ENCODE assay signal across 8 cellular contexts in the genomic region with DNA sequence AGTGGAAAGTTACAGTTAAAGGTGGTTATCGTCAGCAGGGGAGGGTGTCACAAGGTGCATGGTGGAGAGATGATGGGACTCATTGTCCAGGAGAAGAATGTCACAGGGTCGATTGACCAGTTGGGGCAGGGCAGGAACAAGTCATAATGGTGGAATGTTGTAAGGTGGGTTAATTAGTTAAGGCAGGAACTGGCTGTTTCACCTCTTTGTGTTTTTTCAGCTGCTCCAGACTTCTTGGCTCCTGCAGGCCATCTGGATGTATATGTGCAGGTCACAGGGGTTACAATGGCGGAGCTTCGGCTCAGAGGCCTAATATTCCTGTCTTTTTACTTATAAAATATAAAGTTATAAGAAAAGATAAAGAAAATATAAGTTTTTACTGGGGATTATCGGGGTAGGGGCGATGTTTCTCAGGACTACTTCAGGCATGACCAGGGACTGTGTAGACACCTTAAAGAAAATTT.
DNase-seq lines count a peak whose midpoint lies in the region; ATAC-seq, FAIRE-seq and TF ChIP-seq lines count a peak whose summit lies in the region.
"Not testable (repeated sequence)": the region's sequence is repeated elsewhere in the genome, so short reads cannot be mapped to it uniquely, and the experiment has no call there.

No MANE protein-coding gene starts in this region.

- CTCF ChIA-PET in Caco-2 (lab: Charles Lee); HCT116 (lab: Charles Lee): not testable (repeated sequence)

- not testable (repeated sequence) for H3K9me2 ChIP-seq in HCT116 (ENCODE audit: insufficient read depth)

- H3K4me2 ChIP-seq in HCT116 (ENCODE audit: low read length) = peak overlapping the region; percentile 55
- not testable (repeated sequence) for H3K4me2 ChIP-seq in astrocyte (ENCODE audit: low read length)

- RAD21 ChIA-PET in HCT116 (lab: Charles Lee; ENCODE audit: low non-redundant PET in 1 of 2, low total read pairs in 2 of 2, uncharacterized antibody in 2 of 2, unreplicated experiment in 2 of 2) = not testable (repeated sequence)

- H3K9me3 Mint-ChIP-seq in Caco-2 (ENCODE audit: unreplicated experiment); astrocyte (ENCODE audit: unreplicated experiment); nephron: not testable (repeated sequence)
- H3K9me3 Mint-ChIP-seq in progenitor cell of endocrine pancreas (ENCODE audit: low read depth) = peaks cover 22% of the 10 kb centered on the region

- not testable (repeated sequence) for H3K27me3 Mint-ChIP-seq in Caco-2 (ENCODE audit: insufficient read depth, unreplicated experiment); astrocyte (ENCODE audit: low read depth, unreplicated experiment); nephron (ENCODE audit: low read depth); progenitor cell of endocrine pancreas

- DNase-seq in Caco-2 = peak; percentile 69 to 85
- peak; percentile 40 for DNase-seq in HCT116 (ENCODE audit: low read depth, low spot score)
- DNase-seq in NCI-H2171 treated with DMSO at 0.1 percent for 48 hours (lab: John Stamatoyannopoulos, UW) = peak; percentile 14
- DNase-seq in astrocyte (ENCODE audit: low read depth); epithelial cell of prostate (ENCODE audit: low read depth, low spot score); progenitor cell of endocrine pancreas (ENCODE audit: low spot score, unreplicated experiment): not testable (repeated sequence)
- DNase-seq in kidney = peak; percentile 60

- not testable (repeated sequence) for FAIRE-seq in astrocyte (lab: Jason Lieb, UNC); kidney (lab: Jason Lieb, UNC)

- peak; percentile 34; the same call in 1 of the 2 replicates for ATAC-seq in HCT116

- H3K27ac Mint-ChIP-seq in Caco-2 (ENCODE audit: unreplicated experiment) = peak overlapping the region; percentile 76
- H3K27ac Mint-ChIP-seq in astrocyte (ENCODE audit: unreplicated experiment) = peak overlapping the region; percentile 22
- H3K27ac Mint-ChIP-seq in nephron = peak overlapping the region; percentile 42 to 69 (median 66)
- peak overlapping the region; percentile 96 for H3K27ac Mint-ChIP-seq in progenitor cell of endocrine pancreas

- peak overlapping the region; percentile 57 for H3K27ac ChIP-seq in HCT116 (ENCODE audit: low read depth, low read length)
- not testable (repeated sequence) for H3K27ac ChIP-seq in astrocyte (ENCODE audit: low read depth, low read length); kidney (ENCODE audit: low read depth in 2 of 2, low read length in 2 of 2)
- H3K27ac ChIP-seq in epithelial cell of prostate = peak overlapping the region; percentile 42

- H3K36me3 ChIP-seq in Caco-2 (ENCODE audit: control insufficient read depth, insufficient read depth, low read length); HCT116 (ENCODE audit: control insufficient read depth in 1 of 2, insufficient read depth in 2 of 2, low read length in 2 of 2); astrocyte (ENCODE audit: insufficient read depth, low read length); kidney (ENCODE audit: control insufficient read depth in 1 of 2, insufficient read depth in 2 of 2, low read length in 2 of 2): not testable (repeated sequence)

- peak overlapping the region; percentile 26; the same call in 1 of the 2 replicates for H3K9ac ChIP-seq in HCT116 (ENCODE audit: low read length)
- H3K9ac ChIP-seq in astrocyte (ENCODE audit: low read length); kidney (ENCODE audit: low read length in 2 of 2): not testable (repeated sequence)

- H3K4me1 ChIP-seq in Caco-2 = peaks cover 37% of the 10 kb centered on the region
- H3K4me1 ChIP-seq in HCT116 (ENCODE audit: control insufficient read depth in 1 of 2, insufficient read depth in 2 of 2, low read length in 2 of 2) = peaks cover 19 to 32% of the 10 kb centered on the region in 2 experiments; a peak in 3 of 4 replicates
- H3K4me1 ChIP-seq in astrocyte (ENCODE audit: insufficient read depth, low read length); kidney (ENCODE audit: control insufficient read depth in 1 of 2, insufficient read depth in 1 of 2, low read depth in 1 of 2, low read length in 2 of 2): not testable (repeated sequence)

- intact Hi-C loops in Caco-2 (cut with micrococcal nuclease; ENCODE audit: unreplicated experiment); HCT116 (cut with micrococcal nuclease); kidney (cut with DNase I): not testable (repeated sequence)

- H3K4me3 Mint-ChIP-seq in Caco-2 (ENCODE audit: unreplicated experiment); astrocyte (ENCODE audit: unreplicated experiment); progenitor cell of endocrine pancreas (ENCODE audit: low read depth): not testable (repeated sequence)
- peak overlapping the region in 1 of 3 experiments; percentile 3 for H3K4me3 Mint-ChIP-seq in nephron

- POLR2A ChIA-PET in Caco-2 (lab: Charles Lee); HCT116 (lab: Charles Lee): not testable (repeated sequence)

- H3K79me2 ChIP-seq in HCT116 (ENCODE audit: insufficient read depth, low read length); astrocyte (ENCODE audit: insufficient read depth, low read length): not testable (repeated sequence)

- not testable (repeated sequence) for H4K20me1 ChIP-seq in HCT116 (ENCODE audit: insufficient read depth); astrocyte (ENCODE audit: insufficient read depth, low read length)

- not testable (repeated sequence) for H3K27me3 ChIP-seq in Caco-2 (replicated peaks; ENCODE audit: control insufficient read depth, insufficient read depth, low read length); HCT116 (ENCODE audit: insufficient read depth, low read length); astrocyte (ENCODE audit: insufficient read depth, low read length)

- H3K4me3 ChIP-seq in Caco-2 (ENCODE audit: low read depth, low read length); HCT116 (replicated peaks in 1 of 2; ENCODE audit: low read depth in 1 of 2, low read length in 2 of 2); astrocyte (ENCODE audit: insufficient read depth, low read depth, low read length); kidney (ENCODE audit: low read length in 2 of 2): not testable (repeated sequence)

- TF ChIP-seq POLR2A in HCT116 (IDR thresholded peaks at IDR 0.05; ENCODE audit: borderline replicate concordance, extremely low read depth, insufficient read depth, insufficient read length) = not testable (repeated sequence)

- TF ChIP-seq RAD21 in HCT116 (IDR thresholded peaks at IDR 0.05; ENCODE audit: low read depth) = not testable (repeated sequence)

- H3K9me3 ChIP-seq in Caco-2; HCT116 (ENCODE audit: control insufficient read depth in 1 of 2, insufficient read depth in 1 of 2, low read depth in 1 of 2, low read length in 2 of 2); astrocyte (ENCODE audit: insufficient read depth, low read depth, low read length); kidney (ENCODE audit: control insufficient read depth in 1 of 2, low read length in 2 of 2): not testable (repeated sequence)

- TF ChIP-seq CTCF in Caco-2 (IDR thresholded peaks at IDR 0.05; ENCODE audit: insufficient read depth in 1 of 2, low read depth in 1 of 2, low read length in 1 of 2, severe bottlenecking in 1 of 2, unreplicated experiment in 1 of 2); HCT116 (IDR thresholded peaks at IDR 0.05 in 2 of 3, conservative IDR thresholded peaks at IDR 0.05 in 1 of 3; ENCODE audit: borderline replicate concordance in 1 of 3, insufficient read depth in 1 of 3, low read depth in 2 of 3, low read length in 2 of 3); astrocyte (IDR thresholded peaks at IDR 0.05; ENCODE audit: insufficient read depth, low read depth, low read length); kidney (IDR thresholded peaks at IDR 0.05; ENCODE audit: borderline replicate concordance, extremely low read depth, insufficient read depth); nephron (IDR thresholded peaks at IDR 0.05; ENCODE audit: unreplicated experiment in 3 of 3); progenitor cell of endocrine pancreas (IDR thresholded peaks at IDR 0.05; ENCODE audit: unreplicated experiment): not testable (repeated sequence)

- not testable (repeated sequence) for BruUV-seq in Caco-2 (replicated peaks; lab: Mats Ljungman, UMichigan); HCT116 (replicated peaks; lab: Mats Ljungman, UMichigan)

- not testable (repeated sequence) for H2AFZ ChIP-seq in HCT116 (ENCODE audit: low read depth, low read length, poor library complexity, severe bottlenecking); astrocyte (ENCODE audit: low read depth, low read length)

- H3K4me1 Mint-ChIP-seq in Caco-2 (ENCODE audit: low read depth, unreplicated experiment) (peaks cover 30% of the 10 kb centered on the region), nephron (peaks cover 24% of the 10 kb centered on the region), progenitor cell of endocrine pancreas (ENCODE audit: low read depth) (peaks cover 37% of the 10 kb centered on the region)
- not testable (repeated sequence) for H3K4me1 Mint-ChIP-seq in astrocyte (ENCODE audit: low read depth, unreplicated experiment)

- not testable (repeated sequence) for H3K36me3 Mint-ChIP-seq in Caco-2 (ENCODE audit: insufficient read depth, unreplicated experiment); astrocyte (ENCODE audit: low read depth, unreplicated experiment); nephron (ENCODE audit: low read depth)
- H3K36me3 Mint-ChIP-seq in progenitor cell of endocrine pancreas (ENCODE audit: insufficient read depth) = peaks cover 11% of the 10 kb centered on the region

TF ChIP-seq in HCT116, 20 proteins besides CTCF, POLR2A, EP300 and RAD21 (continues in another document):
- TF ChIP-seq YY1 (IDR thresholded peaks at IDR 0.05; ENCODE audit: extremely low read depth, insufficient replicate concordance, low read depth, low read length) = peak; percentile 65
- peak; percentile 84 for TF ChIP-seq SP1 (IDR thresholded peaks at IDR 0.05; ENCODE audit: low read depth)
- TF ChIP-seq FOSL1 (IDR thresholded peaks at IDR 0.05; ENCODE audit: low read depth) = peak; percentile 29; the same call in 1 of the 2 replicates
- 0 out of 2 replicates have a peak, but pooled peaks have one; percentile 33 for TF ChIP-seq CBX3 (IDR thresholded peaks at IDR 0.05; ENCODE audit: low read depth)
- TF ChIP-seq POLR2AphosphoS5 (IDR thresholded peaks at IDR 0.05; ENCODE audit: low read depth, low read length) = peak; percentile 18; the same call in 1 of the 2 replicates

Comparison
In these comparisons a context has a peak if more than half of its experiments do, and no peak if none do; other contexts are left out.
1. H3K27ac Mint-ChIP-seq: peak in every context shown above with its lines; median percentile 96 in progenitor cell of endocrine pancreas; 76 in Caco-2; 66 in nephron; 22 in astrocyte.